9 cellular contexts compared by ENCODE assay signal in the genomic region with DNA sequence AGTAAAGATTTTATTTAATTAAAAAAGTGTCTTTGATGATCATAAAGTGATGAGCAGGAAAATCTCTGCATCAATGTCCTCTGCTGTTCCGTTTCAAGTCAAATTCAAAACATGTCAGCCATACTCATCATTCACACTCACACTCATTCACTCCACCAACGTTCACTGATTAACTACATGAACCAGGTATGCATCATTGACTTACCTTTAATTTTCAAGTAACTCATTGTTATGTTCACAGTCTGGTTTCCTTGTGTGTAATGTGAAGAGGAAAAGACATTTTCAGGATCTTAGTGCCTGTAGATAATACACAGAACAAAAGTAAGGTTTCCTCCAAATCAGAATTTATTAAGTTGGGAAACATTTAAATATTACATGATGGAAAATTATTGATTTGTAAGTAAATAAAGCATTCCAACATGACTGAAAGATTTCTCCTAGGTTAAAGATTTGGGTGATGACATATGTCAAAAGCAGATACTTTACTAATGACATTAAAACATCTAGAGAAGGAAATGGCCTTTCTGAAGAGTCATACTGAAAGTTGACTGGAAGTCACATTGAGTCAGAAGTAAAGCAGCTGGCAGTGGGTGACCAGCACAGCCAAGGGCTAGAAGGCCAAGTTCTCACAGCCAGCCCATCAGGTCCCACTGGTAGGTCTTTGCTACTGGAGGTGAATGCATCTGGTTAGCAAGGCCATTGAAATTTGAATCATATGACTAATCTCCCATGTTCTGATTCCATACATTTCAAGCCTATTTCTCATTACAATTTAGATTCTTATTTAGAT.
DNase-seq lines count a peak whose midpoint lies in the region; ATAC-seq lines count a peak whose summit lies in the region.
"Had no signal": no experiment of that assay in that cellular context is flagged by ENCODE, and none has a peak within 500 bp of the region (broad histone marks: within the 10 kb centered on the region; RNA-seq: fewer than 3 reads in every experiment).

No MANE protein-coding gene starts in this region.

- no peaks in the 10 kb centered on the region for H3K36me3 ChIP-seq in CD8-positive, alpha-beta memory T cell (ENCODE audit: insufficient read depth, low read length)

- POLR2A ChIA-PET in CD8-positive, alpha-beta memory T cell (lab: Charles Lee) = interaction anchor here (0.5 kb wide), 1 partner anchor 1178 kb away, joined by 3 read pairs; no protein-coding TSS in a partner anchor

- H3K27ac ChIP-seq in CD8-positive, alpha-beta memory T cell (ENCODE audit: low read depth, low read length) = no peak overlapping the region

- H3K4me1 ChIP-seq in CD8-positive, alpha-beta memory T cell (ENCODE audit: insufficient read depth, low read length) = no peaks in the 10 kb centered on the region

- no peaks in the 10 kb centered on the region for H3K9me3 ChIP-seq in CD8-positive, alpha-beta memory T cell (ENCODE audit: low read length)

- DNase-seq in HCEC 1CT = peak; percentile 94
- peak; percentile 13 for DNase-seq in HPDE6-E6E7 (ENCODE audit: extremely low spot score)
- DNase-seq in kidney glomerular epithelial cell (lab: John Stamatoyannopoulos, UW) = peak; percentile 17
- no peak for DNase-seq in SIG-M5 treated with dmso at 0.1 percent for 504 hours (lab: John Stamatoyannopoulos, UW; ENCODE audit: unreplicated experiment)
- no peak for DNase-seq in CD8-positive, alpha-beta memory T cell
- no peak for DNase-seq in NCI-H1436 treated with DMSO at 0.1 percent for 48 hours (lab: John Stamatoyannopoulos, UW)
- no peak for DNase-seq in activated CD8-positive, alpha-beta memory T cell treated with anti-CD3 and anti-CD28 coated beads, Interleukin-2, amount 50 U/mL, for 4 hours

- H3K27ac Mint-ChIP-seq in CD8-positive, alpha-beta memory T cell = no peak overlapping the region
- H3K27ac Mint-ChIP-seq: activated naive CD4-positive, alpha-beta T cell treated with anti-CD3 and anti-CD28 coated beads, Interleukin-2, amount 50 U/mL, for 24 hours had no signal

- no peaks in the 10 kb centered on the region for H3K4me1 Mint-ChIP-seq in CD8-positive, alpha-beta memory T cell
- H3K4me1 Mint-ChIP-seq: activated naive CD4-positive, alpha-beta T cell treated with anti-CD3 and anti-CD28 coated beads, Interleukin-2, amount 50 U/mL, for 24 hours had no signal

- H3K9me3 Mint-ChIP-seq in CD8-positive, alpha-beta memory T cell = peaks cover 0 to 5% (median 2%) of the 10 kb centered on the region in 5 donors
- H3K9me3 Mint-ChIP-seq: activated naive CD4-positive, alpha-beta T cell treated with anti-CD3 and anti-CD28 coated beads, Interleukin-2, amount 50 U/mL, for 24 hours had no signal

- H3K4me3 ChIP-seq in CD8-positive, alpha-beta memory T cell (ENCODE audit: low read length) = no peak overlapping the region

- H3K27me3 ChIP-seq in CD8-positive, alpha-beta memory T cell (ENCODE audit: insufficient read depth, low read length, poor library complexity, severe bottlenecking) = no peaks in the 10 kb centered on the region

- no peaks in the 10 kb centered on the region for H3K36me3 Mint-ChIP-seq in CD8-positive, alpha-beta memory T cell
- H3K36me3 Mint-ChIP-seq: activated naive CD4-positive, alpha-beta T cell treated with anti-CD3 and anti-CD28 coated beads, Interleukin-2, amount 50 U/mL, for 24 hours had no signal

- no peak overlapping the region for H3K4me3 Mint-ChIP-seq in CD8-positive, alpha-beta memory T cell
- H3K4me3 Mint-ChIP-seq: activated naive CD4-positive, alpha-beta T cell treated with anti-CD3 and anti-CD28 coated beads, Interleukin-2, amount 50 U/mL, for 24 hours had no signal

- peaks cover 2 to 8% of the 10 kb centered on the region in 2 donors for H3K27me3 Mint-ChIP-seq in CD8-positive, alpha-beta memory T cell

- CTCF ChIA-PET in CD8-positive, alpha-beta memory T cell (lab: Charles Lee) = no interaction called here

- ATAC-seq in GM18519 (IDR thresholded peaks at IDR 0.05; ENCODE audit: low FRiP score, unreplicated experiment) = peak; percentile 96

Comparison
In these comparisons a context has a peak if more than half of its experiments do, and no peak if none do; other contexts are left out.
1. DNase-seq: peak in HCEC 1CT (single experiment), HPDE6-E6E7 (single experiment) and kidney glomerular epithelial cell (single experiment); none in SIG-M5 treated with dmso at 0.1 percent for 504 hours (single experiment), CD8-positive, alpha-beta memory T cell (0 of 5), NCI-H1436 treated with DMSO at 0.1 percent for 48 hours (single experiment) and activated CD8-positive, alpha-beta memory T cell treated with anti-CD3 and anti-CD28 coated beads, Interleukin-2, amount 50 U/mL, for 4 hours (single experiment).